8 cellular contexts compared by ENCODE assay signal in the genomic region with DNA sequence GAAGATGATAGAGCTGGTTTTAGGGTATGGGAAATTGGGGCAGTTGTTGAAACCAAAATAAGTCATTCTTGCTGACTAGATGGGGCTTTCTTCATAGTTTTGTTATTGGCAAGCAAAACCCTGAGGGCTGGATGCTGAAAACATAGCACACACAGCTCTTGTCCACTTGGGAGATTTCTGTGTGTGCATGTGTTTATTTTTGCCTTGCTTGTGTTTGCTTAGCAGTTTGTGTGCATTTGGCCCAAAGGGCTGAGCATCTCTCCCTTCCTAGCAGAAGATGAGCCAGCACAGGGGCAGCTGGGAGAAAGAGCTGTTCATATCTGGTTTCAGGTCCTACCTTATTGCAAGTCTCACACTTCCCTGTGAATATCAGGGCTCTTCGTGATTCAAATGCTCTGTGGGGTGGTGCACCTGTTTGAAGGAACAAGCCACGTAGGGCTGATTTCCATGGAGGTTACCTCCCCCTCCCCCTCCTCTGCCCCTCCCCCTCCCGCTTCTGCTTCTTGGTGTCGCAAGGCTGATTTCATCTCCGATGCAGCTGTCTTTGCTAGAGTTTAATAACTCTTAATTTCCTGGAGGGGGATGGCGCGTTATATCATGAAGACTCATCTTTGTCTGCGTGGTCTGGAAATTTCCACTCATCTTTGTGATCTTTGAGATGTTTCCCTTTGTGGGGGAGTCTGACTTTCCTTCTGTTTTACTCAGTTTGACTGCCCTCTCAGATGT.
DNase-seq lines count a peak whose midpoint lies in the region; ATAC-seq and TF ChIP-seq lines count a peak whose summit lies in the region.
"Had no signal": no experiment of that assay in that cellular context is flagged by ENCODE, and none has a peak within 500 bp of the region (broad histone marks: within the 10 kb centered on the region; RNA-seq: fewer than 3 reads in every experiment).

No MANE protein-coding gene starts in this region.

- no peaks in the 10 kb centered on the region for H3K27me3 ChIP-seq in mucosa of rectum (ENCODE audit: control insufficient read depth in 2 of 2, insufficient read depth in 2 of 2, low read length in 2 of 2)

- DNase-seq in OCI-LY7 (ENCODE audit: low spot score) (peak; percentile 63), OCI-M1 (lab: John Stamatoyannopoulos, UW) (no peak), iPS-NIHi7 (ENCODE audit: extremely low spot score) (no peak)

- POLR2A ChIA-PET in OCI-LY7 (lab: Charles Lee), result interaction anchor here (0.6 kb wide), 3 partner anchors 230 to 279 kb away, joined by 4 to 6 read pairs (median 5); no protein-coding TSS in a partner anchor

- no peaks in the 10 kb centered on the region for H3K9me3 ChIP-seq in OCI-LY7 (ENCODE audit: low read length)
- no peaks in the 10 kb centered on the region for H3K9me3 ChIP-seq in mucosa of rectum (ENCODE audit: control insufficient read depth in 2 of 2, low read length in 2 of 2)

- H3K27ac ChIP-seq in OCI-LY7 (ENCODE audit: low read depth, low read length, poor library complexity, severe bottlenecking) (no peak overlapping the region), mucosa of rectum (ENCODE audit: low read depth in 2 of 2, low read length in 2 of 2) (peak overlapping the region; percentile 21 to 64)

- H3K4me3 ChIP-seq in OCI-LY7 (ENCODE audit: low read depth, low read length, poor library complexity, severe bottlenecking) (no peak overlapping the region), mucosa of rectum (ENCODE audit: low read length in 2 of 2) (no peak overlapping the region)

- H4K20me1 ChIP-seq in OCI-LY7 (ENCODE audit: insufficient read depth, low read length), result no peaks in the 10 kb centered on the region

- H3K36me3 ChIP-seq in OCI-LY7 (ENCODE audit: insufficient read depth, low read length) (no peaks in the 10 kb centered on the region), mucosa of rectum (ENCODE audit: control insufficient read depth in 2 of 2, insufficient read depth in 2 of 2, low read length in 2 of 2) (peaks cover 5 to 21% of the 10 kb centered on the region in 2 donors)

- CTCF ChIA-PET in OCI-LY7 (lab: Charles Lee; ENCODE audit: unreplicated experiment), result no interaction called here

- intact Hi-C loops in OCI-LY7 (cut with micrococcal nuclease; ENCODE audit: unreplicated experiment), result no loop called here

- TF ChIP-seq CTCF in OCI-LY7 (conservative IDR thresholded peaks at IDR 0.05; ENCODE audit: low read length), result no peak

- peak overlapping the region; percentile 35; the same call in 1 of the 2 replicates for H3K4me2 ChIP-seq in OCI-LY7 (ENCODE audit: low read length)

- BruUV-seq in OCI-LY7 (replicated peaks; lab: Mats Ljungman, UMichigan), result no TSS peak

- ATAC-seq in GM18909 (IDR thresholded peaks at IDR 0.05; ENCODE audit: poor library complexity, unreplicated experiment) (peak; percentile 65), HG02759 (IDR thresholded peaks at IDR 0.05; ENCODE audit: unreplicated experiment) (peak; percentile 78), HG03097 (IDR thresholded peaks at IDR 0.05; ENCODE audit: low FRiP score, unreplicated experiment) (no peak)
- ATAC-seq: Panc1 had no signal

- H3K4me1 ChIP-seq in OCI-LY7 (ENCODE audit: insufficient read depth, low read length, poor library complexity, severe bottlenecking) (peaks cover 16% of the 10 kb centered on the region), mucosa of rectum (ENCODE audit: control insufficient read depth in 2 of 2, insufficient read depth in 2 of 2, low read length in 2 of 2) (peaks cover 0 to 3% of the 10 kb centered on the region in 2 donors)

- no peak overlapping the region; the same call in 1 of the 2 replicates for H2AFZ ChIP-seq in OCI-LY7 (ENCODE audit: low read length)

- no peaks in the 10 kb centered on the region for H3K9me2 ChIP-seq in OCI-LY7 (ENCODE audit: insufficient read depth, low read length)

- H3K79me2 ChIP-seq in OCI-LY7 (ENCODE audit: insufficient read depth, low read depth, low read length), result no peaks in the 10 kb centered on the region

- no peak overlapping the region for H3K9ac ChIP-seq in mucosa of rectum (ENCODE audit: low read depth in 1 of 2, low read length in 2 of 2)
